In genomic region chr19:57862351-57862750, GRCh38 we compare ENCODE assay signal across 2 cellular contexts. TPM values are rescaled to one million over a fixed set of nuclear protein-coding genes. Genes with fewer than 3 reads are reported as not detected.
A peak's percentile ranks its signal among the peaks of the same experiment; 100 is the strongest.
DNase-seq lines count a peak whose midpoint lies in the region; ATAC-seq and TF ChIP-seq lines count a peak whose summit lies in the region.
"Not testable (repeated sequence)": the region's sequence is repeated elsewhere in the genome, so short reads cannot be mapped to it uniquely, and the experiment has no call there.

No MANE protein-coding gene starts in this region.

- H3K27ac Mint-ChIP-seq in T-helper 17 cell: peak overlapping the region; percentile 5

- not testable (repeated sequence) for DNase-seq in T-helper 17 cell; thoracic aorta (ENCODE audit: low spot score)

- not testable (repeated sequence) for H3K4me1 Mint-ChIP-seq in T-helper 17 cell

- TF ChIP-seq CTCF in thoracic aorta (IDR thresholded peaks at IDR 0.05): not testable (repeated sequence)

- peak overlapping the region; percentile 5 for H3K4me3 ChIP-seq in thoracic aorta

- ATAC-seq in T-helper 17 cell; thoracic aorta (ENCODE audit: insufficient number of reproducible peaks, low FRiP score, low read depth): not testable (repeated sequence)

- peaks cover 32% of the 10 kb centered on the region for H3K9me3 ChIP-seq in T-helper 17 cell (ENCODE audit: control insufficient read depth, low read length, poor library complexity, severe bottlenecking)
- H3K9me3 ChIP-seq in thoracic aorta: peaks cover 73% of the 10 kb centered on the region

- H3K4me1 ChIP-seq in thoracic aorta (ENCODE audit: control insufficient read depth in 1 of 2, low read depth in 2 of 2): not testable (repeated sequence)

- peaks cover 77% of the 10 kb centered on the region for H3K36me3 ChIP-seq in thoracic aorta

- H3K4me3 Mint-ChIP-seq in T-helper 17 cell: not testable (repeated sequence)

- H3K36me3 Mint-ChIP-seq in T-helper 17 cell (ENCODE audit: low read depth): not testable (repeated sequence)

- not testable (repeated sequence) for H3K27ac ChIP-seq in thoracic aorta

- H3K27me3 Mint-ChIP-seq in T-helper 17 cell: not testable (repeated sequence)

- not testable (repeated sequence) for H3K27me3 ChIP-seq in thoracic aorta (replicated peaks; ENCODE audit: insufficient read depth)

RNA-seq across cellular contexts. Expression of gene ZNF587, which starts 12.7 kb away (rescaled TPM):
- total RNA-seq in T-helper 17 cell (10 to 100 TPM; 44.1 to 50.4 TPM), thoracic aorta (10 to 100 TPM; 18.3 to 29.7 TPM)

RNA-seq across cellular contexts. Expression of gene ZNF814, which starts 26.5 kb away (rescaled TPM):
- total RNA-seq in T-helper 17 cell: 10 to 100 TPM; 23.4 to 37.1 TPM
- 10 to 100 TPM; 10.9 to 12.7 TPM for total RNA-seq in thoracic aorta

RNA-seq across cellular contexts. Expression of gene ZNF587B, which starts 32.3 kb away (rescaled TPM):
- total RNA-seq in T-helper 17 cell (10 to 100 TPM; 19.0 to 23.3 TPM), thoracic aorta (10 to 100 TPM; 11.9 to 35.8 TPM)

RNA-seq across cellular contexts. Expression of gene ZNF552, which starts 47.6 kb away (rescaled TPM):
- total RNA-seq in T-helper 17 cell (10 to 100 TPM; 11.8 to 12.8 TPM), thoracic aorta (10 to 100 TPM in 1 of 2 donors, 1 to 10 TPM in 1; 9.6 to 23.9 TPM)

RNA-seq across cellular contexts. Expression of gene ZNF417, which starts 54.0 kb away (rescaled TPM):
- 10 to 100 TPM; 28.0 to 29.6 TPM for total RNA-seq in T-helper 17 cell
- total RNA-seq in thoracic aorta: 10 to 100 TPM; 12.6 to 17.6 TPM
